ENCODE assay signal across 10 cellular contexts in genomic region chr9:124292696-124293593, GRCh38. TPM values are rescaled to one million over a fixed set of nuclear protein-coding genes. Genes with fewer than 3 reads are reported as not detected.
DNase-seq lines count a peak whose midpoint lies in the region; ATAC-seq and TF ChIP-seq lines count a peak whose summit lies in the region.
"Had no signal": no experiment of that assay in that cellular context is flagged by ENCODE, and none has a peak within 500 bp of the region (broad histone marks: within the 10 kb centered on the region; RNA-seq: fewer than 3 reads in every experiment).

No MANE protein-coding gene starts in this region.

- peaks cover 11% of the 10 kb centered on the region for H3K27me3 Mint-ChIP-seq in HFFc6 (ENCODE audit: insufficient read depth)
- H3K27me3 Mint-ChIP-seq in activated T-cell treated with anti-CD3 and anti-CD28 coated beads, Interleukin-2, amount 50 U/mL, for 72 hours (ENCODE audit: low read depth), result peaks cover 7% of the 10 kb centered on the region
- no peaks in the 10 kb centered on the region for H3K27me3 Mint-ChIP-seq in stimulated activated naive CD8-positive, alpha-beta T cell treated with anti-CD3 and anti-CD28 coated beads, Interleukin-15, Interleukin-2, amounts not matched to agents 100 ng/mL and 50 ng/mL, for 24 hours

- DNase-seq in HFFc6 (no peak), foreskin keratinocyte (no peak), DMS153 (lab: John Stamatoyannopoulos, UW) (no peak)
- no peak for DNase-seq in activated T-cell treated with anti-CD3 and anti-CD28 coated beads, Interleukin-2, amount 50 U/mL, for 72 hours
- DNase-seq: activated naive CD4-positive, alpha-beta T cell treated with anti-CD3 and anti-CD28 coated beads, Interleukin-2, amount 50 U/mL, for 16 hours; MV-4-11; NCI-H2227 treated with DMSO at 0.1 percent for 48 hours had no signal

- TF ChIP-seq CTCF in HFFc6 (IDR thresholded peaks at IDR 0.05) (no peak), foreskin keratinocyte (conservative IDR thresholded peaks at IDR 0.05) (no peak)

- peak overlapping the region; percentile 19 for H3K27ac Mint-ChIP-seq in HFFc6
- H3K27ac Mint-ChIP-seq in activated T-cell treated with anti-CD3 and anti-CD28 coated beads, Interleukin-2, amount 50 U/mL, for 72 hours, result no peak overlapping the region
- peak overlapping the region; percentile 63 for H3K27ac Mint-ChIP-seq in stimulated activated naive CD8-positive, alpha-beta T cell treated with anti-CD3 and anti-CD28 coated beads, Interleukin-15, Interleukin-2, amounts not matched to agents 100 ng/mL and 50 ng/mL, for 24 hours

- peaks cover 81% of the 10 kb centered on the region for H3K4me1 Mint-ChIP-seq in HFFc6 (ENCODE audit: low read depth)
- peaks cover 45% of the 10 kb centered on the region for H3K4me1 Mint-ChIP-seq in activated T-cell treated with anti-CD3 and anti-CD28 coated beads, Interleukin-2, amount 50 U/mL, for 72 hours (ENCODE audit: low read depth)
- H3K4me1 Mint-ChIP-seq in stimulated activated naive CD8-positive, alpha-beta T cell treated with anti-CD3 and anti-CD28 coated beads, Interleukin-15, Interleukin-2, amounts not matched to agents 100 ng/mL and 50 ng/mL, for 24 hours (ENCODE audit: low read depth), result peaks cover 75% of the 10 kb centered on the region

- H3K27ac ChIP-seq in foreskin keratinocyte, result no peak overlapping the region

- H3K4me3 Mint-ChIP-seq in HFFc6, result no peak overlapping the region
- peak overlapping the region; percentile 23 to 70 for H3K4me3 Mint-ChIP-seq in activated T-cell treated with anti-CD3 and anti-CD28 coated beads, Interleukin-2, amount 50 U/mL, for 72 hours
- H3K4me3 Mint-ChIP-seq in stimulated activated naive CD8-positive, alpha-beta T cell treated with anti-CD3 and anti-CD28 coated beads, Interleukin-15, Interleukin-2, amounts not matched to agents 100 ng/mL and 50 ng/mL, for 24 hours, result peak overlapping the region; percentile 75

- peak in 1 of 2 donors; percentile 8 for ATAC-seq in activated T-cell treated with anti-CD3 and anti-CD28 coated beads, Interleukin-2, amount 50 U/mL, for 72 hours (replicated peaks in 1 of 2)
- ATAC-seq in foreskin keratinocyte, result peak; percentile 20
- ATAC-seq in HG03139 (IDR thresholded peaks at IDR 0.05; ENCODE audit: unreplicated experiment), result no peak
- ATAC-seq in HG03039 (IDR thresholded peaks at IDR 0.05; ENCODE audit: unreplicated experiment), result no peak

- H3K4me1 ChIP-seq in foreskin keratinocyte, result peaks cover 33% of the 10 kb centered on the region

- peaks cover 5% of the 10 kb centered on the region; the same call in 1 of the 2 replicates for H3K36me3 Mint-ChIP-seq in HFFc6 (ENCODE audit: low read depth)
- H3K36me3 Mint-ChIP-seq in activated T-cell treated with anti-CD3 and anti-CD28 coated beads, Interleukin-2, amount 50 U/mL, for 72 hours (ENCODE audit: insufficient read depth in 2 of 2), result no peaks in the 10 kb centered on the region
- H3K36me3 Mint-ChIP-seq in stimulated activated naive CD8-positive, alpha-beta T cell treated with anti-CD3 and anti-CD28 coated beads, Interleukin-15, Interleukin-2, amounts not matched to agents 100 ng/mL and 50 ng/mL, for 24 hours (ENCODE audit: low read depth), result peaks cover 6% of the 10 kb centered on the region

- H3K9me3 Mint-ChIP-seq in HFFc6, result no peaks in the 10 kb centered on the region
- no peaks in the 10 kb centered on the region for H3K9me3 Mint-ChIP-seq in activated T-cell treated with anti-CD3 and anti-CD28 coated beads, Interleukin-2, amount 50 U/mL, for 72 hours
- no peaks in the 10 kb centered on the region for H3K9me3 Mint-ChIP-seq in stimulated activated naive CD8-positive, alpha-beta T cell treated with anti-CD3 and anti-CD28 coated beads, Interleukin-15, Interleukin-2, amounts not matched to agents 100 ng/mL and 50 ng/mL, for 24 hours

- no peaks in the 10 kb centered on the region for H3K27me3 ChIP-seq in foreskin keratinocyte

RNA-seq across cellular contexts. Expression of gene NEK6, which starts 35.2 kb away (rescaled TPM):
- 10 to 100 TPM; 66.5 to 81.1 (median 71.4) TPM for total RNA-seq in HFFc6 (2021; fragmentation: NEBNext Ultra II Directional; extraction: Animal tissue kit (Norgen Biotek cat#: 25700))
- total RNA-seq in activated T-cell treated with anti-CD3 and anti-CD28 coated beads, Interleukin-2, amount 50 U/mL, for 72 hours, result 1 to 10 TPM; 8.1 to 8.5 TPM
- 28.4 and 30.3 TPM in 2 replicates for total RNA-seq in foreskin keratinocyte
- 29.7 and 30.5 TPM in 2 replicates for polyA plus RNA-seq in foreskin keratinocyte
